18 cellular contexts compared by ENCODE assay signal in genomic region chr11:73640567-73640966, GRCh38.
"Had no signal": no experiment of that assay in that cellular context is flagged by ENCODE, and none has a peak within 500 bp of the region (broad histone marks: within the 10 kb centered on the region; RNA-seq: fewer than 3 reads in every experiment).

No MANE protein-coding gene starts in this region.

- H3K27ac Mint-ChIP-seq: nephron; neural progenitor cell; stimulated activated naive CD8-positive, alpha-beta T cell treated with anti-CD3 and anti-CD28 coated beads, Interleukin-15, amount 100 ng/mL, for 72 hours had no signal

- H3K4me3 ChIP-seq: lower lobe of right lung, neural progenitor cell, prostate gland, right atrium auricular region, smooth muscle cell, suprapubic skin, thyroid gland had no signal

- H3K9me3 ChIP-seq: lower lobe of right lung, prostate gland, right atrium auricular region, suprapubic skin, thyroid gland had no signal

- H3K4me1 ChIP-seq: lower lobe of right lung, prostate gland, right atrium auricular region had no signal

- ATAC-seq: left ventricle myocardium superior; lower lobe of right lung; sciatic nerve; stimulated activated naive CD8-positive, alpha-beta T cell treated with anti-CD3 and anti-CD28 coated beads, Interleukin-15, amount 100 ng/mL, for 72 hours had no signal

- H3K36me3 ChIP-seq: lower lobe of right lung, neural progenitor cell, prostate gland, right atrium auricular region, suprapubic skin, thyroid gland had no signal

- H3K36me3 Mint-ChIP-seq: neural progenitor cell had no signal

- H3K9me3 Mint-ChIP-seq: nephron; neural progenitor cell; stimulated activated naive CD8-positive, alpha-beta T cell treated with anti-CD3 and anti-CD28 coated beads, Interleukin-15, amount 100 ng/mL, for 72 hours had no signal

- H3K4me3 Mint-ChIP-seq: nephron; neural progenitor cell; stimulated activated naive CD8-positive, alpha-beta T cell treated with anti-CD3 and anti-CD28 coated beads, Interleukin-15, amount 100 ng/mL, for 72 hours had no signal

- H3K4me2 ChIP-seq: neural progenitor cell, smooth muscle cell had no signal

- H3K27me3 ChIP-seq: right atrium auricular region, thyroid gland had no signal

- H3K27ac ChIP-seq: lower lobe of right lung, neural progenitor cell, prostate gland, right atrium auricular region, suprapubic skin, thyroid gland had no signal

- H3K9ac ChIP-seq: neural progenitor cell had no signal

- DNase-seq: cortex of kidney; hypothalamus; left ventricle myocardium superior; lower lobe of right lung; stimulated activated CD4-positive, alpha-beta T cell treated with anti-CD3 and anti-CD28 coated beads, Interleukin-12 subunit alpha, Interleukin-12 subunit beta, amount 100 ng/mL, for 4 hours; stimulated activated CD4-positive, alpha-beta T cell treated with anti-CD3 and anti-CD28 coated beads, Interleukin-1b, Interleukin-23, amount 100 ng/mL, for 48 hours; stimulated activated CD4-positive, alpha-beta T cell treated with anti-CD3 and anti-CD28 coated beads, Interleukin-4, amount 100 ng/mL, for 1 hour; stimulated activated CD8-positive, alpha-beta memory T cell treated with anti-CD3 and anti-CD28 coated beads, Interleukin-4, amount 100 ng/mL, for 48 hours; stimulated activated naive CD8-positive, alpha-beta T cell treated with anti-CD3 and anti-CD28 coated beads, Interleukin-15, amount 100 ng/mL, for 72 hours; thyroid gland; trophoblast cell had no signal

- H2AFZ ChIP-seq: neural progenitor cell had no signal

- H3K27me3 Mint-ChIP-seq: stimulated activated naive CD8-positive, alpha-beta T cell treated with anti-CD3 and anti-CD28 coated beads, Interleukin-15, amount 100 ng/mL, for 72 hours had no signal
